Comparison of ENCODE assay signal across 9 cellular contexts in genomic region chr7:4830176-4830575, GRCh38. TPM values are rescaled to one million over a fixed set of nuclear protein-coding genes. Genes with fewer than 3 reads are reported as not detected.
DNase-seq lines count a peak whose midpoint lies in the region; ATAC-seq and TF ChIP-seq lines count a peak whose summit lies in the region.
"Had no signal": no experiment of that assay in that cellular context is flagged by ENCODE, and none has a peak within 500 bp of the region (broad histone marks: within the 10 kb centered on the region; RNA-seq: fewer than 3 reads in every experiment).

No MANE protein-coding gene starts in this region.

- no peaks in the 10 kb centered on the region for H3K9me3 Mint-ChIP-seq in T-cell

- H3K4me3 ChIP-seq in HL-60 (replicated peaks; ENCODE audit: insufficient read depth, low read length), result no peak overlapping the region

- H3K4me1 Mint-ChIP-seq in T-cell, result peaks cover 4 to 8% (median 4%) of the 10 kb centered on the region in 3 donors

- no peak overlapping the region for H3K27ac ChIP-seq in HL-60 (replicated peaks)

- CTCF ChIA-PET in T-cell (lab: Charles Lee), result interaction anchor here in 1 of 2 donors (0.5 kb wide), 1 partner anchor 255 kb away, joined by 3 read pairs; no protein-coding TSS in a partner anchor

- peak; percentile 98 for TF ChIP-seq CTCF in HL-60 (IDR thresholded peaks at IDR 0.05; ENCODE audit: insufficient read depth, low read length)

- H3K27me3 ChIP-seq in HL-60 (ENCODE audit: insufficient read depth, poor library complexity, severe bottlenecking), result peaks cover 4% of the 10 kb centered on the region

- ATAC-seq in T-cell (replicated peaks in 1 of 4) (peak; percentile 67 to 97 (median 80)), HG02852 (IDR thresholded peaks at IDR 0.05; ENCODE audit: unreplicated experiment) (no peak), HG03469 (IDR thresholded peaks at IDR 0.05; ENCODE audit: unreplicated experiment) (no peak)

- H3K4me3 Mint-ChIP-seq in T-cell, result no peak overlapping the region

- H3K27me3 Mint-ChIP-seq in T-cell, result no peaks in the 10 kb centered on the region

- DNase-seq in EL, result peak; percentile 34
- peak; percentile 27 to 75 for DNase-seq in HL-60 (ENCODE audit: low read depth in 1 of 2, low spot score in 1 of 2)
- peak in 33 of 34 experiments; percentile 20 to 65 (median 42) for DNase-seq in T-cell
- peak; percentile 86 for DNase-seq in astrocyte of the hippocampus (ENCODE audit: low read depth, low spot score)
- peak; percentile 47 for DNase-seq in inferior parietal cortex (ENCODE audit: extremely low spot score)
- peak; percentile 42 to 45 for DNase-seq in stimulated activated CD4-positive, alpha-beta T cell treated with anti-CD3 and anti-CD28 coated beads, Interleukin-2, amount 100 ng/mL, for 48 hours

- H3K36me3 Mint-ChIP-seq in T-cell, result no peaks in the 10 kb centered on the region

- H3K27ac Mint-ChIP-seq in T-cell, result no peak overlapping the region

- POLR2A ChIA-PET in T-cell (lab: Charles Lee), result no interaction called here

RNA-seq across cellular contexts. Expression of gene PAPOLB, which starts 31.7 kb away (rescaled TPM):
- total RNA-seq in T-cell, result not detected
- total RNA-seq: activated CD8-positive, alpha-beta memory T cell treated with anti-CD3 and anti-CD28 coated beads for 36 hours had no signal

RNA-seq across cellular contexts. Expression of gene RADIL, which starts 53.3 kb away (rescaled TPM):
- total RNA-seq in T-cell, result under 1 TPM in 2 of 5 donors, not detected in 3; 0.20 to 0.30 TPM

RNA-seq across cellular contexts. Expression of gene AP5Z1, which starts 54.8 kb away (rescaled TPM):
- total RNA-seq in T-cell, result 100 to 1,000 TPM in 4 of 5 donors, 10 to 100 TPM in 1; 93.6 to 126 (median 110) TPM

Comparison
In these comparisons a context has a peak if more than half of its experiments do, and no peak if none do; other contexts are left out.
1. DNase-seq: peak in every context shown above with its lines; median percentile 86 in astrocyte of the hippocampus; 51 in HL-60; 47 in inferior parietal cortex; 44 in stimulated activated CD4-positive, alpha-beta T cell treated with anti-CD3 and anti-CD28 coated beads, Interleukin-2, amount 100 ng/mL, for 48 hours; 42 in T-cell; 34 in EL.
2. ATAC-seq: peak in T-cell (4 of 4); none in HG02852 (single experiment) and HG03469 (single experiment).